In genomic region chr10:75395955-75396860, GRCh38 we compare ENCODE assay signal across 8 cellular contexts. TPM values are rescaled to one million over a fixed set of nuclear protein-coding genes. Genes with fewer than 3 reads are reported as not detected.
DNase-seq lines count a peak whose midpoint lies in the region; ATAC-seq, FAIRE-seq and TF ChIP-seq lines count a peak whose summit lies in the region.

No MANE protein-coding gene starts in this region.

- TF ChIP-seq CTCF in GM13977 (IDR thresholded peaks at IDR 0.05; ENCODE audit: extremely low read depth, insufficient read depth, missing control alignments) (no peak), bronchial epithelial cell (IDR thresholded peaks at IDR 0.05; ENCODE audit: insufficient read depth, low read length, severe bottlenecking) (no peak), sigmoid colon (IDR thresholded peaks at IDR 0.05) (no peak)

- ATAC-seq in HG02970 (IDR thresholded peaks at IDR 0.05; ENCODE audit: low FRiP score, unreplicated experiment) = no peak

- H3K9me3 ChIP-seq in sigmoid colon = no peaks in the 10 kb centered on the region

- intact Hi-C loops in sigmoid colon (cut with DNase I) = loop anchor here (2.0 kb wide), 1 partner anchor 101 kb away; no protein-coding TSS in a partner anchor

- H3K4me3 ChIP-seq in bronchial epithelial cell (ENCODE audit: low read depth, low read length) = peak overlapping the region; percentile 35
- H3K4me3 ChIP-seq in sigmoid colon = peak overlapping the region; percentile 21 to 94 (median 83)

- H3K36me3 ChIP-seq in bronchial epithelial cell (ENCODE audit: control insufficient read depth, insufficient read depth, low read length) (peaks cover 6% of the 10 kb centered on the region), sigmoid colon (peaks cover 0 to 34% (median 6%) of the 10 kb centered on the region in 4 donors)

- peaks cover 0 to 33% (median 18%) of the 10 kb centered on the region in 4 donors for H3K4me1 ChIP-seq in sigmoid colon

- TF ChIP-seq POLR2A in sigmoid colon (IDR thresholded peaks at IDR 0.05) = no peak

- in situ Hi-C loops in GM13977 (cut with MboI; ENCODE audit: low pct_unique_long_range_greater_than_20kb, low sequenced_read_pairs, unreplicated experiment) (no loop called here), KBM-7 (cut with MboI; ENCODE audit: low pct_unique_long_range_greater_than_20kb, low sequenced_read_pairs) (loop anchor here (25.0 kb wide), 1 partner anchor 641 kb away; no protein-coding TSS in a partner anchor)

- DNase-seq in GM13977 (ENCODE audit: low spot score) (peak; percentile 35), bronchial epithelial cell (ENCODE audit: low read depth) (no peak), iris pigment epithelial cell (ENCODE audit: low read depth) (peak; percentile 15), sigmoid colon (no peak), NCI-H1436 (lab: John Stamatoyannopoulos, UW) (no peak), KBM-7 (no peak)
- no peak for DNase-seq in activated CD8-positive, alpha-beta memory T cell treated with anti-CD3 and anti-CD28 coated beads for 24 hours

- WGBS in sigmoid colon, 2 donors = 8 to 16% methylated on average over 78 of the region's 78 CpGs

- no peaks in the 10 kb centered on the region for H3K27me3 ChIP-seq in bronchial epithelial cell (ENCODE audit: control insufficient read depth, insufficient read depth, low read length)
- H3K27me3 ChIP-seq in sigmoid colon = no peaks in the 10 kb centered on the region

- H3K27ac ChIP-seq in sigmoid colon = peak overlapping the region; percentile 93 to 99 (median 98)

- TF ChIP-seq EP300 in sigmoid colon (IDR thresholded peaks at IDR 0.05) = no peak

- FAIRE-seq in bronchial epithelial cell (lab: Jason Lieb, UNC) = no peak

RNA-seq across cellular contexts. Expression of gene ZNF503, which starts 5.4 kb away (rescaled TPM):
- total RNA-seq in bronchial epithelial cell (2.1 and 2.6 TPM in 2 replicates), sigmoid colon (10 to 100 TPM; 10.0 to 20.3 (median 18.2) TPM)
- 1 to 10 TPM; 2.3 to 6.3 (median 5.4) TPM for polyA plus RNA-seq in sigmoid colon

RNA-seq across cellular contexts. Expression of gene LRMDA, which starts 35.2 kb away (rescaled TPM):
- 1.6 and 3.1 TPM in 2 replicates for total RNA-seq in bronchial epithelial cell
- 10 to 100 TPM in 3 of 4 donors, 1 to 10 TPM in 1; 5.7 to 22.2 (median 13.7) TPM for total RNA-seq in sigmoid colon
- polyA plus RNA-seq in sigmoid colon = 1 to 10 TPM; 2.8 to 9.0 (median 4.2) TPM

Comparison
In these comparisons a context has a peak if more than half of its experiments do, and no peak if none do; other contexts are left out.
1. DNase-seq: peak in GM13977 (single experiment) and iris pigment epithelial cell (single experiment); none in bronchial epithelial cell (single experiment), sigmoid colon (single experiment), NCI-H1436 (single experiment), KBM-7 (single experiment) and activated CD8-positive, alpha-beta memory T cell treated with anti-CD3 and anti-CD28 coated beads for 24 hours (single experiment).